Comparison of ENCODE assay signal across 9 cellular contexts in genomic region chr4:14254252-14254651, GRCh38.
DNase-seq lines count a peak whose midpoint lies in the region; ATAC-seq and TF ChIP-seq lines count a peak whose summit lies in the region.
"Had no signal": no experiment of that assay in that cellular context is flagged by ENCODE, and none has a peak within 500 bp of the region (broad histone marks: within the 10 kb centered on the region; RNA-seq: fewer than 3 reads in every experiment).

No MANE protein-coding gene starts in this region.

- TF ChIP-seq EP300 in transverse colon (IDR thresholded peaks at IDR 0.05; ENCODE audit: low read depth): no peak

- intact Hi-C loops in activated B cell treated with CpG ODN at 0.5 μM for 24 hours (cut with micrococcal nuclease) (loop anchor here (1.0 to 10.0 kb wide), 3 partner anchors 317 to 598 kb away; no protein-coding TSS in a partner anchor), transverse colon (cut with DNase I; ENCODE audit: low total_unique reads) (no loop called here)

- no peak overlapping the region for H3K27ac ChIP-seq in transverse colon

- in situ Hi-C loops in transverse colon (cut with MboI; ENCODE audit: low pct_ligation_motif_present in 1 of 4, low pct_unique_long_range_greater_than_20kb in 1 of 4, low sequenced_read_pairs in 3 of 4): loop anchor here in 1 of 4 donors (10.0 kb wide), 1 partner anchor 129 kb away; no protein-coding TSS in a partner anchor

- POLR2A ChIA-PET in activated B cell treated with CpG ODN at 0.5 μM for 24 hours (lab: Charles Lee): no interaction called here

- no peaks in the 10 kb centered on the region for H3K4me1 ChIP-seq in transverse colon

- H3K27me3 ChIP-seq in transverse colon: no peaks in the 10 kb centered on the region

- no peak overlapping the region for H3K4me3 ChIP-seq in transverse colon

- no peaks in the 10 kb centered on the region for H3K36me3 ChIP-seq in transverse colon

- H3K4me3 Mint-ChIP-seq in activated B cell treated with CpG ODN at 0.5 μM for 24 hours: no peak overlapping the region
- H3K4me3 Mint-ChIP-seq: activated naive CD8-positive, alpha-beta T cell treated with anti-CD3 and anti-CD28 coated beads, Interleukin-2, amount 10 ng/mL, durations not matched to agents 7 days and 5 days had no signal

- H3K4me1 Mint-ChIP-seq in activated B cell treated with CpG ODN at 0.5 μM for 24 hours: no peaks in the 10 kb centered on the region
- H3K4me1 Mint-ChIP-seq: activated naive CD8-positive, alpha-beta T cell treated with anti-CD3 and anti-CD28 coated beads, Interleukin-2, amount 10 ng/mL, durations not matched to agents 7 days and 5 days had no signal

- 82 to 86% methylated on average over 3 to 4 of the region's 4 CpGs for WGBS in transverse colon (ENCODE audit: low coverage in 1 of 2), 2 donors

- TF ChIP-seq CTCF in GM12872 (IDR thresholded peaks at IDR 0.05; ENCODE audit: insufficient read depth, low read depth, low read length) (peak; percentile 64), activated B cell treated with CpG ODN at 0.5 μM for 24 hours (IDR thresholded peaks at IDR 0.05) (no peak), transverse colon (IDR thresholded peaks at IDR 0.05) (peak in 4 of 5 experiments; percentile 23 to 41 (median 37))

- ATAC-seq in HG03103 (IDR thresholded peaks at IDR 0.05; ENCODE audit: low read depth, unreplicated experiment) (peak; percentile 52), activated B cell treated with CpG ODN at 0.5 μM for 24 hours (ENCODE audit: low read depth) (peak; percentile 62)

- peaks cover 6% of the 10 kb centered on the region for H3K9me3 Mint-ChIP-seq in activated B cell treated with CpG ODN at 0.5 μM for 24 hours

- TF ChIP-seq POLR2A in transverse colon (IDR thresholded peaks at IDR 0.05): no peak

- CTCF ChIA-PET in activated B cell treated with CpG ODN at 0.5 μM for 24 hours (lab: Charles Lee): no interaction called here

- no peaks in the 10 kb centered on the region for H3K36me3 Mint-ChIP-seq in activated B cell treated with CpG ODN at 0.5 μM for 24 hours (ENCODE audit: low read depth)
- H3K36me3 Mint-ChIP-seq: activated naive CD8-positive, alpha-beta T cell treated with anti-CD3 and anti-CD28 coated beads, Interleukin-2, amount 10 ng/mL, durations not matched to agents 7 days and 5 days had no signal

- DNase-seq in A172 (ENCODE audit: low spot score) (peak; percentile 31), activated B cell treated with CpG ODN at 0.5 μM for 24 hours (peak; percentile 23), iPS-NIHi7 (ENCODE audit: extremely low spot score) (peak; percentile 55), transverse colon (peak; percentile 25), activated gamma-delta T cell treated with Interleukin-2 at 50 U/mL for 16 hours (no peak), amniotic stem cell (lab: John Stamatoyannopoulos, UW) (no peak)
- DNase-seq: activated naive CD8-positive, alpha-beta T cell treated with anti-CD3 and anti-CD28 coated beads, Interleukin-2, amount 10 ng/mL, durations not matched to agents 7 days and 5 days had no signal

- H3K9me3 ChIP-seq in transverse colon: no peaks in the 10 kb centered on the region

- no peaks in the 10 kb centered on the region for H3K27me3 Mint-ChIP-seq in activated B cell treated with CpG ODN at 0.5 μM for 24 hours
- H3K27me3 Mint-ChIP-seq: activated naive CD8-positive, alpha-beta T cell treated with anti-CD3 and anti-CD28 coated beads, Interleukin-2, amount 10 ng/mL, durations not matched to agents 7 days and 5 days had no signal

- H3K27ac Mint-ChIP-seq in activated B cell treated with CpG ODN at 0.5 μM for 24 hours: no peak overlapping the region
- H3K27ac Mint-ChIP-seq: activated naive CD8-positive, alpha-beta T cell treated with anti-CD3 and anti-CD28 coated beads, Interleukin-2, amount 10 ng/mL, durations not matched to agents 7 days and 5 days had no signal

Comparison
In these comparisons a context has a peak if more than half of its experiments do, and no peak if none do; other contexts are left out.
1. DNase-seq: peak in A172 (single experiment), activated B cell treated with CpG ODN at 0.5 μM for 24 hours (single experiment), iPS-NIHi7 (single experiment) and transverse colon (single experiment); none in activated gamma-delta T cell treated with Interleukin-2 at 50 U/mL for 16 hours (single experiment) and amniotic stem cell (single experiment).